In genomic region chr19:53864308-53864836, GRCh38 we compare ENCODE assay signal across 16 cellular contexts. TPM values are rescaled to one million over a fixed set of nuclear protein-coding genes. Genes with fewer than 3 reads are reported as not detected.
A peak's percentile ranks its signal among the peaks of the same experiment; 100 is the strongest.
DNase-seq lines count a peak whose midpoint lies in the region; ATAC-seq and TF ChIP-seq lines count a peak whose summit lies in the region.
"Had no signal": no experiment of that assay in that cellular context is flagged by ENCODE, and none has a peak within 500 bp of the region (broad histone marks: within the 10 kb centered on the region; RNA-seq: fewer than 3 reads in every experiment).

No MANE protein-coding gene starts in this region.

- H3K27me3 Mint-ChIP-seq in glutamatergic neuron (ENCODE audit: unreplicated experiment) = peaks cover 12% of the 10 kb centered on the region
- H3K27me3 Mint-ChIP-seq: activated T-helper 17 cell treated with anti-CD3 and anti-CD28 coated beads, Interleukin-2, amount 50 U/mL, for 72 hours had no signal

- TF ChIP-seq CTCF in VCaP (conservative IDR thresholded peaks at IDR 0.05) = no peak
- no peak for TF ChIP-seq CTCF in glutamatergic neuron (IDR thresholded peaks at IDR 0.05; ENCODE audit: partially characterized antibody, unreplicated experiment)

- no peaks in the 10 kb centered on the region for H3K36me3 Mint-ChIP-seq in glutamatergic neuron (ENCODE audit: unreplicated experiment)

- peak; percentile 24 for DNase-seq in Right ventricle myocardium superior
- no peak for DNase-seq in Right ventricle myocardium inferior (ENCODE audit: missing footprints)
- peak; percentile 88 for DNase-seq in medulla oblongata (ENCODE audit: extremely low spot score)
- DNase-seq in glutamatergic neuron = no peak
- DNase-seq in T-helper 1 cell = no peak
- DNase-seq in left ventricle myocardium superior = no peak
- DNase-seq: EL, NCI-H2227 treated with DMSO at 0.1 percent for 48 hours, upper lobe of left lung had no signal

- no peak overlapping the region for H3K27ac Mint-ChIP-seq in glutamatergic neuron (ENCODE audit: unreplicated experiment)
- H3K27ac Mint-ChIP-seq: activated T-helper 17 cell treated with anti-CD3 and anti-CD28 coated beads, Interleukin-2, amount 50 U/mL, for 72 hours had no signal

- H3K4me1 Mint-ChIP-seq in glutamatergic neuron (ENCODE audit: low read depth, unreplicated experiment) = no peaks in the 10 kb centered on the region

- H3K4me3 Mint-ChIP-seq in glutamatergic neuron (ENCODE audit: unreplicated experiment) = no peak overlapping the region
- H3K4me3 Mint-ChIP-seq: activated T-helper 17 cell treated with anti-CD3 and anti-CD28 coated beads, Interleukin-2, amount 50 U/mL, for 72 hours had no signal

- H3K27ac ChIP-seq in VCaP = peak overlapping the region; percentile 83
- H3K27ac ChIP-seq: upper lobe of left lung had no signal

- peaks cover 9% of the 10 kb centered on the region for H3K9me3 Mint-ChIP-seq in glutamatergic neuron (ENCODE audit: unreplicated experiment)
- H3K9me3 Mint-ChIP-seq: activated T-helper 17 cell treated with anti-CD3 and anti-CD28 coated beads, Interleukin-2, amount 50 U/mL, for 72 hours had no signal

- intact Hi-C loops in Right ventricle myocardium superior (cut with DNase I) = no loop called here
- intact Hi-C loops in Right ventricle myocardium inferior (cut with DNase I) = loop anchor here (10.0 kb wide), 1 partner anchor 600 kb away; the partner anchor contains the start of gene LENG9
- intact Hi-C loops in left ventricle myocardium superior (cut with micrococcal nuclease) = no loop called here

- ATAC-seq in Right ventricle myocardium superior (ENCODE audit: poor library complexity) (no peak), Right ventricle myocardium inferior (no peak), left ventricle myocardium superior (no peak), GM18502 (IDR thresholded peaks at IDR 0.05; ENCODE audit: poor library complexity, unreplicated experiment) (no peak)
- ATAC-seq: activated CD4-positive, CD25-positive, alpha-beta regulatory T cell treated with anti-CD3 and anti-CD28 coated beads, Interleukin-2, amount 50 U/mL, for 24 hours; activated T-helper 17 cell treated with anti-CD3 and anti-CD28 coated beads, Interleukin-2, amount 50 U/mL, for 72 hours; SK-N-SH treated with all-trans-retinoic acid at 6 μM for 48 hours had no signal

RNA-seq across cellular contexts. Expression of gene MYADM, which starts 3.3 kb away (rescaled TPM):
- 115 TPM for total RNA-seq in Right ventricle myocardium superior
- 141 TPM for total RNA-seq in Right ventricle myocardium inferior
- 61.5 TPM for total RNA-seq in glutamatergic neuron (ENCODE audit: unreplicated experiment)
- total RNA-seq in left ventricle myocardium superior = 112 TPM

RNA-seq across cellular contexts. Expression of gene PRKCG, which starts 17.6 kb away (rescaled TPM):
- total RNA-seq in Right ventricle myocardium superior (not detected), Right ventricle myocardium inferior (not detected), glutamatergic neuron (ENCODE audit: unreplicated experiment) (33.1 TPM), left ventricle myocardium superior (not detected)
- total RNA-seq: activated T-helper 17 cell treated with anti-CD3 and anti-CD28 coated beads, Interleukin-2, amount 50 U/mL, for 72 hours; endothelial cell of umbilical vein; LHCN-M2 had no signal

RNA-seq across cellular contexts. Expression of gene NLRP12, which starts 40.3 kb away (rescaled TPM):
- total RNA-seq in Right ventricle myocardium superior (0.22 TPM), Right ventricle myocardium inferior (0.43 TPM), glutamatergic neuron (ENCODE audit: unreplicated experiment) (0.12 TPM), left ventricle myocardium superior (0.22 TPM)
- total RNA-seq: activated T-helper 17 cell treated with anti-CD3 and anti-CD28 coated beads, Interleukin-2, amount 50 U/mL, for 72 hours; LHCN-M2 had no signal

RNA-seq across cellular contexts. Expression of gene CACNG7, which starts 44.7 kb away (rescaled TPM):
- total RNA-seq in Right ventricle myocardium superior (not detected), Right ventricle myocardium inferior (not detected), glutamatergic neuron (ENCODE audit: unreplicated experiment) (60.4 TPM), left ventricle myocardium superior (not detected)
- total RNA-seq: activated T-helper 17 cell treated with anti-CD3 and anti-CD28 coated beads, Interleukin-2, amount 50 U/mL, for 72 hours; upper lobe of left lung had no signal

Comparison
In these comparisons a context has a peak if more than half of its experiments do, and no peak if none do; other contexts are left out.
1. DNase-seq: peak in Right ventricle myocardium superior (single experiment) and medulla oblongata (single experiment); none in Right ventricle myocardium inferior (single experiment), glutamatergic neuron (single experiment), T-helper 1 cell (0 of 5) and left ventricle myocardium superior (single experiment).
2. RNA of gene PRKCG, which starts 17.6 kb away (total RNA-seq): 33.1 TPM in glutamatergic neuron (single experiment); not detected in Right ventricle myocardium superior (single experiment), not detected in Right ventricle myocardium inferior (single experiment) and not detected in left ventricle myocardium superior (single experiment); every median in the first group is over 10 times any median in the second.